In the genomic region with DNA sequence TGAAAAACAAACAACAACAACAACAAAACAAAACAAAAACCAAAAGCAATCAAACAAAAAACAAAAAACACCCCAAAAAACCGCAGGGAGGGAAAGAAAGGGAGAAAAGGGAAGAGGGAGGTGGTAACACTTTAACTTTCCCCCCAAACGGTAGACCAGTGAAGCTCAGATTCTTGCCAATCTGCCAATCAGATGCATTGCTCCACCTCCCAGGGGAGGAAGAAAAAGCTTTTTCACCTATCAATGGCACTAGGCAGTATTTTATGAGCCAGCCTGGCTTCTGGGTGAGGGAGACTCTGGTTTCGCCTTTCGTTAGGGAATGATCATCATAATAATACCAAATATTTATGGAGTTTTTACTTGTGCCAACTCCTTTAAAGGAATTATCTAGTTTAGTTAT, we compare ENCODE assay signal across 20 cellular contexts.
"Had no signal": no experiment of that assay in that cellular context is flagged by ENCODE, and none has a peak within 500 bp of the region (broad histone marks: within the 10 kb centered on the region; RNA-seq: fewer than 3 reads in every experiment).

No MANE protein-coding gene starts in this region.

- H3K36me3 ChIP-seq: esophagus muscularis mucosa, gastroesophageal sphincter, heart left ventricle, left lung, lower lobe of right lung had no signal

- H3K27ac ChIP-seq: coronary artery, dorsolateral prefrontal cortex, esophagus muscularis mucosa, foreskin keratinocyte, gastroesophageal sphincter, heart left ventricle, hepatocyte, left lung, lower lobe of right lung had no signal

- H3K27me3 ChIP-seq: foreskin keratinocyte, hepatocyte had no signal

- ATAC-seq: foreskin keratinocyte; gastroesophageal sphincter; heart left ventricle; left cardiac atrium; left lung; left ventricle myocardium superior; lower lobe of right lung; mucosa of descending colon; naive thymus-derived CD8-positive, alpha-beta T cell had no signal

- H3K79me2 ChIP-seq: hepatocyte had no signal

- DNase-seq: dermis blood vessel endothelial cell; dorsolateral prefrontal cortex; effector CD4-positive, alpha-beta T cell; effector memory CD4-positive, alpha-beta T cell; foreskin keratinocyte; heart left ventricle; hypothalamus; left cardiac atrium; left lung; left ventricle myocardium superior; lower lobe of right lung; mesenchymal stem cell; mucosa of descending colon; naive B cell; naive thymus-derived CD8-positive, alpha-beta T cell had no signal

- H3K4me1 Mint-ChIP-seq: mesothelial cell of epicardium; naive B cell; naive thymus-derived CD8-positive, alpha-beta T cell had no signal

- H3K36me3 Mint-ChIP-seq: mesothelial cell of epicardium; naive B cell; naive thymus-derived CD8-positive, alpha-beta T cell had no signal

- H3K4me3 Mint-ChIP-seq: mesothelial cell of epicardium; naive B cell; naive thymus-derived CD8-positive, alpha-beta T cell had no signal

- H3K9me3 ChIP-seq: esophagus muscularis mucosa, gastroesophageal sphincter, heart left ventricle, left lung, lower lobe of right lung, mucosa of descending colon had no signal

- H2AFZ ChIP-seq: hepatocyte had no signal

- H3K9me3 Mint-ChIP-seq: mesothelial cell of epicardium had no signal

- H3K27ac Mint-ChIP-seq: mesothelial cell of epicardium; naive thymus-derived CD8-positive, alpha-beta T cell had no signal

- H3K4me1 ChIP-seq: esophagus muscularis mucosa, foreskin keratinocyte, gastroesophageal sphincter, heart left ventricle, left lung, lower lobe of right lung had no signal

- H3K4me2 ChIP-seq: hepatocyte had no signal

- H3K4me3 ChIP-seq: coronary artery, dorsolateral prefrontal cortex, esophagus muscularis mucosa, gastroesophageal sphincter, heart left ventricle, hepatocyte, left lung, lower lobe of right lung, mucosa of descending colon had no signal
